In the genomic region with DNA sequence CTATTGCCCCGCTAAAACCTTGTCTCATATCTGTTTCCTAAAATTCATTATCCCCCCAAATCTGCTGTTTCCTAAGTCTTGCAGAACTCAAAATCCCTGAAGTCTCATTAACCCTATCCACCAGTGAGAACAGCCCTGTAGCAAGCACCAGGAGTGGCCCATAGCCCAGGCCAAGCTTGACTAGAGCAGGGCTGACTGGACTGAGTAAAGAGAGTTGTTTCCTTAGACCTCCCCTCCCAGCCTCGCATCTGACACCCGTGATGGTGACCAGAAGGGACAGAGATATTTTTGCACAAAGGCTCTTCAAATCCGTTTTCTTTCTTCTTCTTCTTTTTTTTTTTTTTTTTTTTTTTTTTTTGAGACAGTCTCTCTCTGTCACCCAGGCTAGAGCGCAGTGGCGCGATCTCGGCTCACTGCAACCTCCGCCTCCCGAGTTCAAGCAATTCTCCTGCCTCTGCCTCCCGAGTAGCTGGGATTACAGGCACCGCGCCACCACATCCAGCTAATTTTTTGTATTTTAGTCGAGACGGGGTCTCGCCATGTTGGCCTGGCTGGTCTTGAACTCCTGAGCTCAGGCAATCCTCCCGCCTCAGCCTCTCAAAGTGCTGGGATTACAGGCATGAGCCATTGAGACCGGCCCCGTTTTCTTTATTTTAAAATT, we compare ENCODE assay signal across 6 cellular contexts. TPM values are rescaled to one million over a fixed set of nuclear protein-coding genes. Genes with fewer than 3 reads are reported as not detected.
A peak's percentile ranks its signal among the peaks of the same experiment; 100 is the strongest.
DNase-seq lines count a peak whose midpoint lies in the region; ATAC-seq and TF ChIP-seq lines count a peak whose summit lies in the region.
"Not testable (repeated sequence)": the region's sequence is repeated elsewhere in the genome, so short reads cannot be mapped to it uniquely, and the experiment has no call there.

No MANE protein-coding gene starts in this region.

- not testable (repeated sequence) for H3K27me3 ChIP-seq in CD8-positive, alpha-beta T cell (ENCODE audit: insufficient read depth, low read length); endocrine pancreas (ENCODE audit: control insufficient read depth, insufficient read depth, low read length); mononuclear cell (ENCODE audit: insufficient read depth, low read length)

- H3K36me3 ChIP-seq in CD8-positive, alpha-beta T cell (ENCODE audit: insufficient read depth, low read length); endocrine pancreas (ENCODE audit: control insufficient read depth, insufficient read depth, low read length): not testable (repeated sequence)

- peak overlapping the region; percentile 98 for H3K4me3 Mint-ChIP-seq in CD8-positive, alpha-beta T cell
- peak overlapping the region; percentile 98 for H3K4me3 Mint-ChIP-seq in activated T-cell treated with anti-CD3 and anti-CD28 coated beads, Interleukin-2, amount 50 U/mL, for 24 hours
- H3K4me3 Mint-ChIP-seq in stimulated activated memory B cell treated with anti-CD40 and anti-IgM and Interleukin-4, amounts not matched to agents 10 μg/mL and 1 μg/mL and 100 μg/mL, for 72 hours: peak overlapping the region; percentile 96

- H3K4me1 ChIP-seq in CD8-positive, alpha-beta T cell (ENCODE audit: insufficient read depth, low read length): peaks cover 27% of the 10 kb centered on the region
- not testable (repeated sequence) for H3K4me1 ChIP-seq in endocrine pancreas (ENCODE audit: control insufficient read depth, insufficient read depth, low read length)
- H3K4me1 ChIP-seq in mononuclear cell (ENCODE audit: insufficient read depth, low read length): peaks cover 34% of the 10 kb centered on the region

- H3K36me3 Mint-ChIP-seq in CD8-positive, alpha-beta T cell: peaks cover 14% of the 10 kb centered on the region
- peaks cover 23% of the 10 kb centered on the region for H3K36me3 Mint-ChIP-seq in activated T-cell treated with anti-CD3 and anti-CD28 coated beads, Interleukin-2, amount 50 U/mL, for 24 hours (ENCODE audit: low read depth)
- peaks cover 13% of the 10 kb centered on the region for H3K36me3 Mint-ChIP-seq in stimulated activated memory B cell treated with anti-CD40 and anti-IgM and Interleukin-4, amounts not matched to agents 10 μg/mL and 1 μg/mL and 100 μg/mL, for 72 hours

- intact Hi-C loops in CD8-positive, alpha-beta T cell (cut with DNase I, micrococcal nuclease): loop anchor here (1.0 to 5.0 kb wide), 11 partner anchors 28 to 592 kb away; a partner anchor contains a TSS

- peak overlapping the region; percentile 97 for H3K27ac ChIP-seq in CD8-positive, alpha-beta T cell (ENCODE audit: low read depth, low read length)

- not testable (repeated sequence) for DNase-seq in CD8-positive, alpha-beta T cell; activated T-cell treated with anti-CD3 and anti-CD28 coated beads, Interleukin-2, amount 50 U/mL, for 24 hours
- DNase-seq in NAMALWA (ENCODE audit: low spot score): peak; percentile 21

- ATAC-seq in CD8-positive, alpha-beta T cell; stimulated activated memory B cell treated with anti-CD40 and anti-IgM and Interleukin-4, amounts not matched to agents 10 μg/mL and 1 μg/mL and 100 μg/mL, for 72 hours: not testable (repeated sequence)

- POLR2A ChIA-PET in CD8-positive, alpha-beta T cell (lab: Charles Lee): interaction anchor here (0.7 to 2.9 kb wide), 9 partner anchors 22 to 133 kb away, joined by 3 to 14 read pairs (median 4); a partner anchor contains a TSS

- not testable (repeated sequence) for H3K27me3 Mint-ChIP-seq in CD8-positive, alpha-beta T cell (ENCODE audit: low read depth); activated T-cell treated with anti-CD3 and anti-CD28 coated beads, Interleukin-2, amount 50 U/mL, for 24 hours; stimulated activated memory B cell treated with anti-CD40 and anti-IgM and Interleukin-4, amounts not matched to agents 10 μg/mL and 1 μg/mL and 100 μg/mL, for 72 hours

- CTCF ChIA-PET in CD8-positive, alpha-beta T cell (lab: Charles Lee): interaction anchor here (0.6 to 1.2 kb wide), 6 partner anchors 7 to 35 kb away, joined by 3 to 4 read pairs (median 3); a partner anchor contains a TSS

- peak overlapping the region; percentile 54 for H3K9ac ChIP-seq in endocrine pancreas (ENCODE audit: control insufficient read depth, insufficient read depth, low read length)

- peaks cover 20% of the 10 kb centered on the region for H3K4me1 Mint-ChIP-seq in CD8-positive, alpha-beta T cell (ENCODE audit: low read depth)
- peaks cover 36% of the 10 kb centered on the region for H3K4me1 Mint-ChIP-seq in activated T-cell treated with anti-CD3 and anti-CD28 coated beads, Interleukin-2, amount 50 U/mL, for 24 hours (ENCODE audit: low read depth)
- H3K4me1 Mint-ChIP-seq in stimulated activated memory B cell treated with anti-CD40 and anti-IgM and Interleukin-4, amounts not matched to agents 10 μg/mL and 1 μg/mL and 100 μg/mL, for 72 hours: peaks cover 57% of the 10 kb centered on the region

- H3K4me3 ChIP-seq in CD8-positive, alpha-beta T cell (ENCODE audit: low read depth, low read length): peak overlapping the region; percentile 92
- H3K4me3 ChIP-seq in endocrine pancreas (ENCODE audit: control insufficient read depth, insufficient read depth, low read length) (peak overlapping the region; percentile 67), mononuclear cell (ENCODE audit: low read length) (peak overlapping the region; percentile 77)

- not testable (repeated sequence) for H3K9me3 ChIP-seq in CD8-positive, alpha-beta T cell (ENCODE audit: low read length); endocrine pancreas (ENCODE audit: control insufficient read depth, low read length); mononuclear cell (ENCODE audit: low read depth, low read length)

- not testable (repeated sequence) for TF ChIP-seq CTCF in CD8-positive, alpha-beta T cell (IDR thresholded peaks at IDR 0.05)

- H3K9me3 Mint-ChIP-seq in CD8-positive, alpha-beta T cell; activated T-cell treated with anti-CD3 and anti-CD28 coated beads, Interleukin-2, amount 50 U/mL, for 24 hours; stimulated activated memory B cell treated with anti-CD40 and anti-IgM and Interleukin-4, amounts not matched to agents 10 μg/mL and 1 μg/mL and 100 μg/mL, for 72 hours: not testable (repeated sequence)

- peak overlapping the region; percentile 96 for H3K27ac Mint-ChIP-seq in CD8-positive, alpha-beta T cell
- peak overlapping the region; percentile 99 for H3K27ac Mint-ChIP-seq in activated T-cell treated with anti-CD3 and anti-CD28 coated beads, Interleukin-2, amount 50 U/mL, for 24 hours
- peak overlapping the region; percentile 89 for H3K27ac Mint-ChIP-seq in stimulated activated memory B cell treated with anti-CD40 and anti-IgM and Interleukin-4, amounts not matched to agents 10 μg/mL and 1 μg/mL and 100 μg/mL, for 72 hours

RNA-seq across cellular contexts. Expression of a gene that starts 0.8 kb away (rescaled TPM):
- 1 to 10 TPM in 1 of 2 experiments, under 1 TPM in 1; 0.75 to 1.8 TPM for total RNA-seq in CD8-positive, alpha-beta T cell
- 0.94 TPM for total RNA-seq in mononuclear cell

RNA-seq across cellular contexts. Expression of a gene that starts 1.0 kb away (rescaled TPM):
- 10 to 100 TPM; 18.4 to 19.8 TPM for total RNA-seq in CD8-positive, alpha-beta T cell
- total RNA-seq in mononuclear cell: 9.3 TPM

RNA-seq across cellular contexts. Expression of a gene that starts 21.2 kb away (rescaled TPM):
- total RNA-seq in CD8-positive, alpha-beta T cell: under 1 TPM; 0.42 to 0.54 TPM
- total RNA-seq in mononuclear cell: 0.31 TPM

RNA-seq across cellular contexts. Expression of a gene that starts 34.3 kb away (rescaled TPM):
- total RNA-seq in CD8-positive, alpha-beta T cell: 10 to 100 TPM; 47.9 to 52.9 TPM
- total RNA-seq in mononuclear cell: 15.3 TPM

RNA-seq across cellular contexts. Expression of a gene that starts 37.7 kb away (rescaled TPM):
- total RNA-seq in CD8-positive, alpha-beta T cell: 10 to 100 TPM; 68.5 to 70.6 TPM
- total RNA-seq in mononuclear cell: 18.5 TPM
